33 cellular contexts compared by ENCODE assay signal in genomic region chr3:84573962-84574361, GRCh38.
"Had no signal": no experiment of that assay in that cellular context is flagged by ENCODE, and none has a peak within 500 bp of the region (broad histone marks: within the 10 kb centered on the region; RNA-seq: fewer than 3 reads in every experiment).

No MANE protein-coding gene starts in this region.

- H3K27me3 ChIP-seq: MG63 had no signal

- DNase-seq: Kasumi-1, MG63, MM.1S, MV-4-11, NCI-H1048, NCI-H1092, NCI-H1092 treated with DMSO at 0.1 percent for 48 hours, NCI-H1105, NCI-H1105 treated with DMSO at 0.1 percent for 48 hours, NCI-H1417, NCI-H1417 treated with DMSO at 0.1 percent for 48 hours, NCI-H1436, NCI-H1436 treated with DMSO at 0.1 percent for 48 hours, NCI-H146, NCI-H1694, NCI-H1694 treated with DMSO at 0.1 percent for 48 hours, NCI-H187, NCI-H187 treated with DMSO at 0.1 percent for 48 hours, NCI-H1930, NCI-H2029, NCI-H2029 treated with DMSO at 0.1 percent for 48 hours, NCI-H2081, NCI-H2081 treated with DMSO at 0.1 percent for 48 hours, NCI-H2107, NCI-H2171, NCI-H2171 treated with DMSO at 0.1 percent for 48 hours, NCI-H2227 treated with DMSO at 0.1 percent for 48 hours, NCI-H226, NCI-H345, NCI-H446, NCI-H446 treated with DMSO at 0.1 percent for 48 hours, NCI-H510A, NCI-H510A treated with DMSO at 0.1 percent for 48 hours had no signal

- H3K4me3 ChIP-seq: MG63 had no signal

- H3K36me3 ChIP-seq: MG63 had no signal

- H3K9me3 ChIP-seq: MG63 had no signal
